10 cellular contexts compared by ENCODE assay signal in genomic region chr1:33140153-33141149, GRCh38. TPM values are rescaled to one million over a fixed set of nuclear protein-coding genes. Genes with fewer than 3 reads are reported as not detected.
DNase-seq lines count a peak whose midpoint lies in the region; ATAC-seq and TF ChIP-seq lines count a peak whose summit lies in the region.
"Had no signal": no experiment of that assay in that cellular context is flagged by ENCODE, and none has a peak within 500 bp of the region (broad histone marks: within the 10 kb centered on the region; RNA-seq: fewer than 3 reads in every experiment).

No MANE protein-coding gene starts in this region.

- in situ Hi-C loops in HAP-1 (cut with MboI; ENCODE audit: low sequenced_read_pairs), result loop anchor here (25.0 kb wide), 1 partner anchor 472 kb away; no protein-coding TSS in a partner anchor

- no peaks in the 10 kb centered on the region for H3K27me3 ChIP-seq in HAP-1 (ENCODE audit: low read depth)

- peak; percentile 66 for DNase-seq in Daoy (ENCODE audit: low read depth)
- DNase-seq in NB4 (ENCODE audit: low read depth), result peak; percentile 38
- peak; percentile 40 for DNase-seq in amniotic epithelial cell (ENCODE audit: low read depth)
- DNase-seq in islet precursor cell, result peak; percentile 82
- no peak for DNase-seq in HAP-1 (ENCODE audit: low spot score in 2 of 2)
- no peak for DNase-seq in GM10266 (ENCODE audit: extremely low spot score)
- DNase-seq: activated CD4-positive, CD25-positive, alpha-beta regulatory T cell treated with anti-CD3 and anti-CD28 coated beads, Interleukin-2, amount 50 U/mL, for 72 hours; activated naive CD4-positive, alpha-beta T cell treated with anti-CD3 and anti-CD28 coated beads, Interleukin-2, amount 10 ng/mL, durations not matched to agents 7 days and 5 days had no signal

- no peaks in the 10 kb centered on the region for H3K4me1 ChIP-seq in HAP-1

- H3K4me3 ChIP-seq in NB4 (ENCODE audit: low read depth, low read length) (no peak overlapping the region), HAP-1 (no peak overlapping the region)

- no peaks in the 10 kb centered on the region for H3K9me3 ChIP-seq in HAP-1

- TF ChIP-seq CTCF in NB4 (IDR thresholded peaks at IDR 0.05; ENCODE audit: low read depth, low read length) (no peak), GM10266 (IDR thresholded peaks at IDR 0.05; ENCODE audit: control insufficient read depth, insufficient read depth, low read depth, missing control alignments) (no peak)

- no peak for TF ChIP-seq POLR2A in NB4 (IDR thresholded peaks at IDR 0.05; ENCODE audit: extremely low read depth, insufficient read length)

- ATAC-seq in GM19463 (IDR thresholded peaks at IDR 0.05; ENCODE audit: unreplicated experiment) (no peak), GM19351 (IDR thresholded peaks at IDR 0.05; ENCODE audit: unreplicated experiment) (no peak)

- H3K36me3 ChIP-seq in HAP-1 (replicated peaks), result no peaks in the 10 kb centered on the region

RNA-seq across cellular contexts. Expression of gene TRIM62, which starts 41.4 kb away (rescaled TPM):
- total RNA-seq in Daoy (2014; rRNA removed; shearing (Covaris generic)), result 2.9 and 5.4 TPM in 2 replicates

RNA-seq across cellular contexts. Expression of gene AZIN2, which starts 59.5 kb away (rescaled TPM):
- 2.4 and 8.9 TPM in 2 replicates for total RNA-seq in Daoy (2014; rRNA removed; shearing (Covaris generic))

Comparison
In these comparisons a context has a peak if more than half of its experiments do, and no peak if none do; other contexts are left out.
1. DNase-seq: peak in Daoy (single experiment), NB4 (single experiment), amniotic epithelial cell (single experiment) and islet precursor cell (single experiment); none in HAP-1 (0 of 2) and GM10266 (single experiment).